Comparison of ENCODE assay signal across 1 cellular context in genomic region chr4:9898596-9899345, GRCh38.
TF ChIP-seq lines count a peak whose summit lies in the region.

No MANE protein-coding gene starts in this region.

TF ChIP-seq in SK-N-SH, 30 proteins besides CTCF, POLR2A, EP300 and RAD21 (continued from another document):
- TF ChIP-seq EZH2phosphoT487 (IDR thresholded peaks at IDR 0.05; ENCODE audit: borderline replicate concordance, low read depth), result no peak
- no peak for TF ChIP-seq ZBTB33 (IDR thresholded peaks at IDR 0.05; ENCODE audit: borderline replicate concordance, low read depth)
- TF ChIP-seq FOSL2 (IDR thresholded peaks at IDR 0.05; ENCODE audit: borderline replicate concordance, low read depth), result no peak
- no peak for TF ChIP-seq FOXJ3 (CRISPR knock-in tag; IDR thresholded peaks at IDR 0.05)
- no peak for TF ChIP-seq GATA2 (CRISPR knock-in tag; IDR thresholded peaks at IDR 0.05)
- TF ChIP-seq NFIC (IDR thresholded peaks at IDR 0.05; ENCODE audit: borderline replicate concordance), result no peak
- no peak for TF ChIP-seq CHD2 (IDR thresholded peaks at IDR 0.05; ENCODE audit: low read length, partially characterized antibody)
- TF ChIP-seq MEF2A (IDR thresholded peaks at IDR 0.05; ENCODE audit: borderline replicate concordance, low read depth), result no peak
- no peak for TF ChIP-seq YY1 (IDR thresholded peaks at IDR 0.05; ENCODE audit: low read depth)
